ENCODE assay signal across 8 cellular contexts in the genomic region with DNA sequence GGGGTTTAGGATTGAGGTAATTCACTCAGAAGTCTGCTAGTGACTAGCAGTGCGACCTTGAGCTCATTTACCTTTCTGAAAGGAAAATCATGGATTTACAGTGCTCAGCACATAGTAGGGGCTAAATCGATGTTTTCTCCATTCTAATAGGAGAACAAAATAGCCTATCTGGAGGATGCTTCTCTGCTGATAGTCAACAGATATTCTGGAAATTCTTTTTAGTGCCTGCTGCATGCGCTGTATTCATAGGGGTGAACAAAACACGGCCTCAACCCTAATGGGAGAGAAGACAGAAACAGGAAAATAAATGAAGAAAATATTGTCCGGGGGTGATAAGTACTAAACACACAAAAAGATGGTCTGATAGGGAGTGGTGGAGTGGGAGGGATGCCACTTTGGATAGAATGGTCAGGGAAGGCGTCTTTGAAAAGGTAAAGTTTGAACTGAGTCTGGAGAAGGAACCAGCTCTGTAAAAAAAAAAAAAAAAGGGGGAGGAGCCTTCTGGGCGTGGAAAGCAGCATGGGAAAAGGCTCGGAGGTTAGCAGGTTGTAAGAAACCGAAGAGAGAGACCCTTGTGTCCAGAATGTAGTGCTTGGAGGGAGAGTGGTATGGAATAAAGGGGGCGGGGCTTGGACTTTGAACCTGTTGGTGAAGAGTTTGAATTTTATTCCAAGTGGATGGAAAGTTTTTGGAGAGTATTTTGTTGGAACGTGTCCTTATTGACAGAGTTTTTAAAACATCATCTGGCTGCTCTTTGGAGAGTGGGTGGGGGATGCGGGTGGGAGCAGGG. TPM values are rescaled to one million over a fixed set of nuclear protein-coding genes. Genes with fewer than 3 reads are reported as not detected.
DNase-seq lines count a peak whose midpoint lies in the region; ATAC-seq and TF ChIP-seq lines count a peak whose summit lies in the region.

No MANE protein-coding gene starts in this region.

- intact Hi-C loops in Panc1 (cut with micrococcal nuclease; ENCODE audit: unreplicated experiment), result no loop called here

- no peak for ATAC-seq in Panc1
- no peak for ATAC-seq in GM21576 (IDR thresholded peaks at IDR 0.05; ENCODE audit: unreplicated experiment)
- no peak for ATAC-seq in GM19395 (IDR thresholded peaks at IDR 0.05; ENCODE audit: unreplicated experiment)
- ATAC-seq in GM18909 (IDR thresholded peaks at IDR 0.05; ENCODE audit: poor library complexity, unreplicated experiment), result no peak

- H3K27me3 Mint-ChIP-seq in endodermal cell (ENCODE audit: insufficient read depth), result no peaks in the 10 kb centered on the region
- H3K27me3 Mint-ChIP-seq in neural crest cell (ENCODE audit: low read depth), result no peaks in the 10 kb centered on the region

- H3K4me1 ChIP-seq in Panc1 (ENCODE audit: control insufficient read depth, insufficient read depth, low read length) (peaks cover 4% of the 10 kb centered on the region), endodermal cell (ENCODE audit: control insufficient read depth, insufficient read depth, low read length) (peaks cover 6% of the 10 kb centered on the region)

- H3K9me3 Mint-ChIP-seq in endodermal cell, result no peaks in the 10 kb centered on the region
- H3K9me3 Mint-ChIP-seq in neural crest cell, result no peaks in the 10 kb centered on the region

- H3K27me3 ChIP-seq in Panc1 (ENCODE audit: control insufficient read depth, insufficient read depth, low read length) (no peaks in the 10 kb centered on the region), endodermal cell (ENCODE audit: control insufficient read depth, insufficient read depth, low read length, poor library complexity, severe bottlenecking) (no peaks in the 10 kb centered on the region)

- H3K36me3 Mint-ChIP-seq in endodermal cell (ENCODE audit: low read depth) (peaks cover 15% of the 10 kb centered on the region), neural crest cell (ENCODE audit: low read depth) (no peaks in the 10 kb centered on the region)

- H3K4me3 Mint-ChIP-seq in endodermal cell (peak overlapping the region; percentile 97), neural crest cell (peak overlapping the region; percentile 94)

- DNase-seq in NCI-H526 (lab: John Stamatoyannopoulos, UW), result peak; percentile 35 to 69
- DNase-seq in NCI-H526 treated with DMSO at 0.1 percent for 48 hours (lab: John Stamatoyannopoulos, UW), result no peak
- DNase-seq in Panc1 (ENCODE audit: low read depth, low spot score), result no peak
- DNase-seq in endodermal cell, result peak; percentile 65
- DNase-seq in neural crest cell (ENCODE audit: low read depth, low spot score), result peak; percentile 32

- TF ChIP-seq CTCF in Panc1 (IDR thresholded peaks at IDR 0.05) (no peak), endodermal cell (conservative IDR thresholded peaks at IDR 0.05) (no peak), neural crest cell (conservative IDR thresholded peaks at IDR 0.05) (no peak)

- H3K4me1 Mint-ChIP-seq in endodermal cell (peaks cover 34% of the 10 kb centered on the region), neural crest cell (peaks cover 41% of the 10 kb centered on the region)

- H3K27ac ChIP-seq in Panc1 (ENCODE audit: low read length) (peak overlapping the region; percentile 90), endodermal cell (ENCODE audit: low read depth, low read length) (no peak overlapping the region)

- H3K4me3 ChIP-seq in Panc1 (ENCODE audit: low read depth in 2 of 2, low read length in 2 of 2), result peak overlapping the region; percentile 61 to 96
- H3K4me3 ChIP-seq in endodermal cell (ENCODE audit: low read length), result peak overlapping the region; percentile 85

- peak overlapping the region; percentile 93 for H3K27ac Mint-ChIP-seq in endodermal cell
- peak overlapping the region; percentile 80 for H3K27ac Mint-ChIP-seq in neural crest cell (ENCODE audit: unreplicated experiment)

- in situ Hi-C loops in Panc1 (cut with HindIII; ENCODE audit: low pct_unique_long_range_greater_than_20kb, low sequenced_read_pairs), result no loop called here

- H3K36me3 ChIP-seq in Panc1 (ENCODE audit: control insufficient read depth, insufficient read depth, low read length) (no peaks in the 10 kb centered on the region), endodermal cell (ENCODE audit: control insufficient read depth, insufficient read depth, low read length) (peaks cover 11% of the 10 kb centered on the region)

- peak overlapping the region; percentile 81 for H3K9ac ChIP-seq in endodermal cell (ENCODE audit: extremely low read depth, low read length, poor library complexity, severe bottlenecking)

- CTCF ChIA-PET in Panc1 (lab: Charles Lee), result interaction anchor here (0.6 kb wide), 2 partner anchors 19 kb away, joined by 6 to 7 read pairs; no protein-coding TSS in a partner anchor

- no peaks in the 10 kb centered on the region for H3K9me3 ChIP-seq in Panc1 (ENCODE audit: control insufficient read depth, insufficient read depth, low read depth, low read length)
- no peaks in the 10 kb centered on the region for H3K9me3 ChIP-seq in endodermal cell (ENCODE audit: control insufficient read depth, low read length)

- POLR2A ChIA-PET in Panc1 (lab: Charles Lee), result no interaction called here

- BruUV-seq in Panc1 (replicated peaks; lab: Mats Ljungman, UMichigan), result TSS peak; percentile 75

- WGBS in endodermal cell (ENCODE audit: insufficient coverage in 1 of 2, insufficient read length in 1 of 2), 2 experiments, result 56 to 59% methylated on average over 11 to 12 of the region's 12 CpGs

RNA-seq across cellular contexts. Expression of gene CHMP4B, which starts 1.7 kb away (rescaled TPM):
- total RNA-seq in Panc1 (2021; ENCODE audit: unreplicated experiment), result 87.5 TPM
- 148 TPM for polyA plus RNA-seq in Panc1 (2012; ENCODE audit: insufficient read length)
- total RNA-seq in endodermal cell, result 100 to 1,000 TPM in 1 of 2 donors, 10 to 100 TPM in 1; 81.5 to 116 TPM
- 74.7 TPM for polyA plus RNA-seq in endodermal cell (2013, experiment 1 of 2)
- polyA plus RNA-seq in endodermal cell (2013, experiment 2 of 2), result 71.3 TPM
- total RNA-seq in neural crest cell, result 97.2 and 98.5 TPM in 2 replicates

Comparison
In these comparisons a context has a peak if more than half of its experiments do, and no peak if none do; other contexts are left out.
1. DNase-seq: peak in NCI-H526 (2 of 2), endodermal cell (single experiment) and neural crest cell (single experiment); none in NCI-H526 treated with DMSO at 0.1 percent for 48 hours (single experiment) and Panc1 (single experiment).